ENCODE assay signal across 17 cellular contexts in the genomic region with DNA sequence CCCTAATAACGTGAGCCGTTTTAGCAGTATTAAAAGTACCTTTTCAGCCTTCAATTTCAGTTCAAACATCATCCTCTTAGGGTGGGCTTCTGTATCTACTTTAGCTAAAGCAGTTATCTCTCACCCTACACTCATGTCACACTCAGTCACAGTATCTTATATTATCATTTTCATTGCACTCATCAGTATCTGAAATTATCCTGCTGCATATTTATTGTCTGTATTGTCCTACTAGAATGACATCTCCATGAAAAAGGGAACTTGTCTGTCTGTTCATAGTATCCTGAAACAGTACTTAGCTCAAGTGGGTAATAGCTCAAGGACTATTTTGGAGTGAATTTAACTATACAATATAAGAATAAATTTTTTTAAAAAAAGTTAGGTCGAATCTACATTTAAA. TPM values are rescaled to one million over a fixed set of nuclear protein-coding genes. Genes with fewer than 3 reads are reported as not detected.
A peak's percentile ranks its signal among the peaks of the same experiment; 100 is the strongest.
DNase-seq lines count a peak whose midpoint lies in the region; ATAC-seq and TF ChIP-seq lines count a peak whose summit lies in the region.
"Had no signal": no experiment of that assay in that cellular context is flagged by ENCODE, and none has a peak within 500 bp of the region (broad histone marks: within the 10 kb centered on the region; RNA-seq: fewer than 3 reads in every experiment).

No MANE protein-coding gene starts in this region.

- POLR2A ChIA-PET in MCF 10A (lab: Yijun Ruan, JAX), result interaction anchor here (1.3 kb wide), 1 partner anchor 20 kb away, joined by 5 read pairs; the partner anchor contains the start of gene RFC3

- no TSS peak for BruUV-seq in MCF 10A (replicated peaks; lab: Mats Ljungman, UMichigan)

- peak; percentile 47 for DNase-seq in NOMO-1 treated with DMSO at 0.1 percent for 48 hours (lab: John Stamatoyannopoulos, UW; ENCODE audit: unreplicated experiment)
- DNase-seq in NOMO-1 treated with dmso at 0.1 percent for 144 hours (lab: John Stamatoyannopoulos, UW; ENCODE audit: unreplicated experiment), result no peak
- DNase-seq in MCF 10A (ENCODE audit: unreplicated experiment), result no peak
- DNase-seq in lower lobe of right lung, result no peak
- no peak for DNase-seq in transverse colon
- no peak for DNase-seq in BE2C
- DNase-seq in 8988T, result no peak
- DNase-seq: activated T-cell treated with anti-CD3 and anti-CD28 coated beads, Interleukin-2, amount 50 U/mL, for 1 hour; CD4-positive, CD25-positive, alpha-beta regulatory T cell; effector CD4-positive, alpha-beta T cell; NCI-H146; ovary; stimulated activated CD4-positive, alpha-beta T cell treated with anti-CD3 and anti-CD28 coated beads, Interleukin-12 subunit alpha, Interleukin-12 subunit beta, amount 100 ng/mL, for 4 hours had no signal

- TF ChIP-seq EP300 in transverse colon (IDR thresholded peaks at IDR 0.05; ENCODE audit: low read depth), result no peak

- no peak for TF ChIP-seq CTCF in MCF 10A (IDR thresholded peaks at IDR 0.05; ENCODE audit: unreplicated experiment)
- no peak for TF ChIP-seq CTCF in lower lobe of right lung (IDR thresholded peaks at IDR 0.05)
- TF ChIP-seq CTCF in transverse colon (IDR thresholded peaks at IDR 0.05), result no peak
- TF ChIP-seq CTCF in BE2C (IDR thresholded peaks at IDR 0.05; ENCODE audit: low read depth, low read length), result no peak

- no peaks in the 10 kb centered on the region for H3K36me3 Mint-ChIP-seq in MCF 10A (ENCODE audit: insufficient read depth, unreplicated experiment)
- H3K36me3 Mint-ChIP-seq: activated naive CD4-positive, alpha-beta T cell treated with anti-CD3 and anti-CD28 coated beads, Interleukin-2, amount 50 U/mL, for 24 hours; CD4-positive, CD25-positive, alpha-beta regulatory T cell; stimulated activated memory B cell treated with anti-CD40 and anti-IgM and Interleukin-4, amounts not matched to agents 10 μg/mL and 1 μg/mL and 100 μg/mL, for 72 hours had no signal

- intact Hi-C loops in MCF 10A (cut with micrococcal nuclease) (no loop called here), lower lobe of right lung (cut with DNase I) (no loop called here), transverse colon (cut with DNase I; ENCODE audit: low total_unique reads) (no loop called here)

- H3K27me3 ChIP-seq in lower lobe of right lung (ENCODE audit: low read depth) (no peaks in the 10 kb centered on the region), transverse colon (no peaks in the 10 kb centered on the region), BE2C (no peaks in the 10 kb centered on the region)
- H3K27me3 ChIP-seq: ovary had no signal

- peak in 1 of 2 donors; percentile 14 for ATAC-seq in lower lobe of right lung
- no peak for ATAC-seq in GM18505 (IDR thresholded peaks at IDR 0.05; ENCODE audit: unreplicated experiment)
- ATAC-seq: stimulated activated memory B cell treated with anti-CD40 and anti-IgM and Interleukin-4, amounts not matched to agents 10 μg/mL and 1 μg/mL and 100 μg/mL, for 72 hours had no signal

- H3K4me3 ChIP-seq in lower lobe of right lung (peak overlapping the region; percentile 20), transverse colon (no peak overlapping the region), BE2C (ENCODE audit: low read depth, low read length) (no peak overlapping the region)
- H3K4me3 ChIP-seq: ovary, SK-N-MC had no signal

- CTCF ChIA-PET in MCF 10A (lab: Yijun Ruan, JAX), result interaction anchor here (0.7 to 4.4 kb wide), 2 partner anchors 14 to 279 kb away, joined by 3 to 35 read pairs; no protein-coding TSS in a partner anchor

- no peaks in the 10 kb centered on the region for H3K9me3 Mint-ChIP-seq in MCF 10A (ENCODE audit: unreplicated experiment)
- H3K9me3 Mint-ChIP-seq: activated naive CD4-positive, alpha-beta T cell treated with anti-CD3 and anti-CD28 coated beads, Interleukin-2, amount 50 U/mL, for 24 hours; stimulated activated memory B cell treated with anti-CD40 and anti-IgM and Interleukin-4, amounts not matched to agents 10 μg/mL and 1 μg/mL and 100 μg/mL, for 72 hours had no signal

- no peaks in the 10 kb centered on the region for H3K36me3 ChIP-seq in lower lobe of right lung
- no peaks in the 10 kb centered on the region for H3K36me3 ChIP-seq in transverse colon
- no peaks in the 10 kb centered on the region for H3K36me3 ChIP-seq in BE2C
- H3K36me3 ChIP-seq: ovary had no signal

- TF ChIP-seq POLR2A in transverse colon (IDR thresholded peaks at IDR 0.05) (no peak), GM18505 (IDR thresholded peaks at IDR 0.05; ENCODE audit: borderline replicate concordance, extremely low read depth, insufficient read depth, insufficient read length) (no peak)

- peak overlapping the region; percentile 29 for H3K27ac Mint-ChIP-seq in MCF 10A (ENCODE audit: low read depth, unreplicated experiment)
- H3K27ac Mint-ChIP-seq: activated naive CD4-positive, alpha-beta T cell treated with anti-CD3 and anti-CD28 coated beads, Interleukin-2, amount 50 U/mL, for 24 hours; stimulated activated memory B cell treated with anti-CD40 and anti-IgM and Interleukin-4, amounts not matched to agents 10 μg/mL and 1 μg/mL and 100 μg/mL, for 72 hours had no signal

- peaks cover 15% of the 10 kb centered on the region for H3K4me1 ChIP-seq in lower lobe of right lung
- peaks cover 0 to 14% (median 6%) of the 10 kb centered on the region in 4 donors for H3K4me1 ChIP-seq in transverse colon
- H3K4me1 ChIP-seq in BE2C, result peaks cover 12% of the 10 kb centered on the region

- 54 to 76% methylated on average over 3 of the region's 3 CpGs for WGBS in transverse colon (ENCODE audit: low coverage in 1 of 2), 2 donors

- H3K27ac ChIP-seq in lower lobe of right lung (no peak overlapping the region), transverse colon (peak overlapping the region in 3 of 4 donors; percentile 44 to 65 (median 65))
- H3K27ac ChIP-seq: SK-N-MC had no signal

- H3K4me1 Mint-ChIP-seq in MCF 10A (ENCODE audit: insufficient read depth, unreplicated experiment), result peaks cover 12% of the 10 kb centered on the region
- H3K4me1 Mint-ChIP-seq: stimulated activated memory B cell treated with anti-CD40 and anti-IgM and Interleukin-4, amounts not matched to agents 10 μg/mL and 1 μg/mL and 100 μg/mL, for 72 hours had no signal

- H3K4me3 Mint-ChIP-seq in MCF 10A (ENCODE audit: unreplicated experiment), result no peak overlapping the region
- H3K4me3 Mint-ChIP-seq: activated naive CD4-positive, alpha-beta T cell treated with anti-CD3 and anti-CD28 coated beads, Interleukin-2, amount 50 U/mL, for 24 hours; CD4-positive, CD25-positive, alpha-beta regulatory T cell; stimulated activated memory B cell treated with anti-CD40 and anti-IgM and Interleukin-4, amounts not matched to agents 10 μg/mL and 1 μg/mL and 100 μg/mL, for 72 hours had no signal

- H3K9me3 ChIP-seq in lower lobe of right lung (no peaks in the 10 kb centered on the region), transverse colon (no peaks in the 10 kb centered on the region), BE2C (no peaks in the 10 kb centered on the region)
- H3K9me3 ChIP-seq: ovary had no signal

- in situ Hi-C loops in transverse colon (cut with MboI; ENCODE audit: low pct_ligation_motif_present in 1 of 4, low pct_unique_long_range_greater_than_20kb in 1 of 4, low sequenced_read_pairs in 3 of 4), result no loop called here

- no peaks in the 10 kb centered on the region for H3K27me3 Mint-ChIP-seq in MCF 10A (ENCODE audit: insufficient read depth, unreplicated experiment)
- H3K27me3 Mint-ChIP-seq: activated naive CD4-positive, alpha-beta T cell treated with anti-CD3 and anti-CD28 coated beads, Interleukin-2, amount 50 U/mL, for 24 hours had no signal

RNA-seq across cellular contexts. Expression of gene RFC3, which starts 19.9 kb away (rescaled TPM):
- total RNA-seq in MCF 10A (2022) (13.4 and 17.5 TPM in 2 replicates), lower lobe of right lung (7.1 TPM), transverse colon (10 to 100 TPM in 1 of 4 donors, 1 to 10 TPM in 2, not detected in 1; 3.3 to 62.5 (median 4.4) TPM)
- 25.6 TPM for polyA plus RNA-seq in BE2C (2012; ENCODE audit: insufficient read depth, insufficient read length, low read depth)
